In the genomic region with DNA sequence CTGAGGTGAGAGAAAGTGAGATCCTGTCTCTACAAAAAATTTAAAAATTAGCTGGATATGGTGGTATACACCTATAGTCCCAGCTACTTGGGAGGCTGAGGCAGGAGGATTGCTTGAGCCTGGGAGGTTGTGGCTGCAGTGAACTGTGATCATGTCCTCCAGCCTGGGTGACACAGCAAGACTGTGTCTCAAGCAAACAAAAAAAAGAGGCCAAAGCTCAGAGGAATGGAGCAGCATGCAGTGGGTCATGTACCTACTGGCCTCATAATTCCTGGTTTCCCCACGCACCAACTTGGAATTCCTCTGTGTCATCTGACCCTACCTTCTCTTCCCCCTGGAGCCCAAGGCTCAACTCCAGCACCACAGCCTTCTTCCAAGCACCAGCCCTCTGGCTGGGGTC, we compare ENCODE assay signal across 24 cellular contexts.
"Had no signal": no experiment of that assay in that cellular context is flagged by ENCODE, and none has a peak within 500 bp of the region (broad histone marks: within the 10 kb centered on the region; RNA-seq: fewer than 3 reads in every experiment).

No MANE protein-coding gene starts in this region.

- H3K4me3 ChIP-seq: heart left ventricle, left lung, pancreas, right atrium auricular region, sigmoid colon, smooth muscle cell, thyroid gland, transverse colon, upper lobe of left lung had no signal

- ATAC-seq: heart left ventricle; left lung; naive thymus-derived CD8-positive, alpha-beta T cell; pancreas; stimulated activated memory B cell treated with anti-CD40 and anti-IgM and Interleukin-4, amounts not matched to agents 10 μg/mL and 1 μg/mL and 100 μg/mL, for 72 hours; stimulated activated naive CD8-positive, alpha-beta T cell treated with anti-CD3 and anti-CD28 coated beads, Interleukin-15, amount 100 ng/mL, for 72 hours had no signal

- H3K27ac ChIP-seq: heart left ventricle, left lung, pancreas, right atrium auricular region, sigmoid colon, thyroid gland, transverse colon, upper lobe of left lung had no signal

- H3K4me2 ChIP-seq: smooth muscle cell had no signal

- FAIRE-seq: pancreas had no signal

- H3K36me3 ChIP-seq: heart left ventricle, left lung, pancreas, right atrium auricular region, sigmoid colon, thyroid gland, transverse colon, upper lobe of left lung had no signal

- H3K27me3 ChIP-seq: heart left ventricle, left lung, pancreas, right atrium auricular region, sigmoid colon, thyroid gland, transverse colon, upper lobe of left lung had no signal

- DNase-seq: glutamatergic neuron; heart left ventricle; hypothalamus; immature natural killer cell; islet precursor cell; left lung; midbrain; naive thymus-derived CD8-positive, alpha-beta T cell; nucleus accumbens; pancreas; sigmoid colon; stimulated activated CD4-positive, alpha-beta T cell treated with anti-CD3 and anti-CD28 coated beads, Interleukin-1b, Interleukin-23, amount 100 ng/mL, for 48 hours; stimulated activated CD4-positive, alpha-beta T cell treated with anti-CD3 and anti-CD28 coated beads, Interleukin-2, amount 100 ng/mL, for 48 hours; stimulated activated CD4-positive, alpha-beta T cell treated with anti-CD3 and anti-CD28 coated beads, Interleukin-4, amount 100 ng/mL, for 4 hours; stimulated activated CD8-positive, alpha-beta memory T cell treated with anti-CD3 and anti-CD28 coated beads, Interleukin-4, amount 100 ng/mL, for 48 hours; stimulated activated naive CD4-positive, alpha-beta T cell treated with Interleukin-2 at 50 U/mL for 16 hours; stimulated activated naive CD8-positive, alpha-beta T cell treated with anti-CD3 and anti-CD28 coated beads, Interleukin-15, amount 100 ng/mL, for 72 hours; substantia nigra; thyroid gland; transverse colon; upper lobe of left lung had no signal

- H3K9me3 ChIP-seq: heart left ventricle, left lung, pancreas, right atrium auricular region, sigmoid colon, thyroid gland, transverse colon, upper lobe of left lung had no signal

- H3K4me1 ChIP-seq: left lung, pancreas, right atrium auricular region, thyroid gland, upper lobe of left lung had no signal
